In genomic region chr6:7115452-7116223, GRCh38 we compare ENCODE assay signal across 10 cellular contexts. TPM values are rescaled to one million over a fixed set of nuclear protein-coding genes. Genes with fewer than 3 reads are reported as not detected.
DNase-seq lines count a peak whose midpoint lies in the region; ATAC-seq, FAIRE-seq and TF ChIP-seq lines count a peak whose summit lies in the region.
"Had no signal": no experiment of that assay in that cellular context is flagged by ENCODE, and none has a peak within 500 bp of the region (broad histone marks: within the 10 kb centered on the region; RNA-seq: fewer than 3 reads in every experiment).

No MANE protein-coding gene starts in this region.

- BruUV-seq in MCF 10A (replicated peaks; lab: Mats Ljungman, UMichigan) (no TSS peak), mammary epithelial cell (replicated peaks; lab: Mats Ljungman, UMichigan) (no TSS peak)

- CTCF ChIA-PET in MCF 10A (lab: Yijun Ruan, JAX), result interaction anchor here (0.7 kb wide), 1 partner anchor 385 kb away, joined by 3 read pairs; no protein-coding TSS in a partner anchor
- CTCF ChIA-PET in mammary epithelial cell (lab: Charles Lee; ENCODE audit: low non-redundant PET), result no interaction called here
- CTCF ChIA-PET in H1 (lab: Charles Lee; ENCODE audit: partially characterized antibody), result interaction anchor here (0.7 to 1.6 kb wide), 3 partner anchors 17 to 126 kb away, joined by 3 to 4 read pairs (median 3); no protein-coding TSS in a partner anchor

- ATAC-seq in naive B cell (ENCODE audit: low read depth in 2 of 2) (no peak), aorta (ENCODE audit: low FRiP score) (peak; percentile 58)

- H3K23ac ChIP-seq in H1 (ENCODE audit: insufficient read length), result no peak overlapping the region

- no peak for TF ChIP-seq POLR2A in H1 (IDR thresholded peaks at IDR 0.05; ENCODE audit: control extremely low read depth in 1 of 2, low read depth in 2 of 2, low read length in 2 of 2)

- no peak overlapping the region for H4K91ac ChIP-seq in H1 (replicated peaks; ENCODE audit: insufficient read length, low read length)

- H3K27ac ChIP-seq in mammary epithelial cell (ENCODE audit: insufficient read depth, low read depth, low read length) (no peak overlapping the region), H1 (ENCODE audit: low read depth, low read length) (no peak overlapping the region), aorta (ENCODE audit: low read depth in 1 of 2, low read length in 2 of 2) (peak overlapping the region in 1 of 2 donors; percentile 21)

- H2BK20ac ChIP-seq in H1 (ENCODE audit: low read length), result 0 out of 2 replicates have a peak overlapping the region, but pooled peaks have one; percentile 13

- H3K27me3 ChIP-seq in mammary epithelial cell (ENCODE audit: insufficient read depth, low read length) (no peaks in the 10 kb centered on the region), H1 (replicated peaks in 1 of 4; ENCODE audit: control insufficient read depth in 3 of 4, extremely low read depth in 1 of 4, insufficient read depth in 3 of 4, low read length in 3 of 4) (peaks cover 0 to 8% (median under 1%) of the 10 kb centered on the region in 4 experiments; a peak in 4 of 7 replicates), aorta (ENCODE audit: control insufficient read depth in 1 of 2, insufficient read depth in 2 of 2, low read length in 1 of 2) (no peaks in the 10 kb centered on the region)

- no peaks in the 10 kb centered on the region for H3K36me3 ChIP-seq in mammary epithelial cell (ENCODE audit: insufficient read depth, low read length)
- no peaks in the 10 kb centered on the region for H3K36me3 ChIP-seq in H1 (ENCODE audit: control insufficient read depth in 2 of 4, insufficient read depth in 4 of 4, low read length in 3 of 4)
- H3K36me3 ChIP-seq in aorta (ENCODE audit: control insufficient read depth in 1 of 2, insufficient read depth in 2 of 2, low read length in 1 of 2), result no peaks in the 10 kb centered on the region

- H2BK12ac ChIP-seq in H1 (ENCODE audit: low read depth, low read length), result no peak overlapping the region

- H4K5ac ChIP-seq in H1 (ENCODE audit: insufficient read length, low read depth, low read length), result no peak overlapping the region

- H3K4me1 ChIP-seq in mammary epithelial cell (ENCODE audit: insufficient read depth, low read length) (peaks cover 23% of the 10 kb centered on the region), H1 (replicated peaks in 1 of 4; ENCODE audit: control insufficient read depth in 3 of 4, insufficient read depth in 4 of 4, low read length in 3 of 4) (peaks cover 4 to 16% (median 14%) of the 10 kb centered on the region in 4 experiments), aorta (ENCODE audit: control insufficient read depth in 1 of 2, insufficient read depth in 2 of 2, low read length in 2 of 2) (peaks cover 4 to 6% of the 10 kb centered on the region in 2 donors)

- H3K9me3 Mint-ChIP-seq in MCF 10A (ENCODE audit: unreplicated experiment), result no peaks in the 10 kb centered on the region
- no peaks in the 10 kb centered on the region for H3K9me3 Mint-ChIP-seq in naive B cell
- no peaks in the 10 kb centered on the region for H3K9me3 Mint-ChIP-seq in T-helper 2 cell treated with Interferon-gamma antibody and Interleukin-4, amounts not matched to agents 5 μg/mL and 100 μg/mL, for 36 hours

- peaks cover 10% of the 10 kb centered on the region for H3K79me1 ChIP-seq in H1 (ENCODE audit: low read depth, low read length)

- H3K14ac ChIP-seq in H1 (ENCODE audit: insufficient read length), result no peak overlapping the region

- H3K9ac ChIP-seq in mammary epithelial cell (ENCODE audit: insufficient read depth, low read length), result no peak overlapping the region
- H3K9ac ChIP-seq in H1 (replicated peaks in 1 of 4; ENCODE audit: extremely low read depth in 1 of 4, low read depth in 3 of 4, low read length in 3 of 4), result no peak overlapping the region

- no peak overlapping the region for H2BK15ac ChIP-seq in H1 (ENCODE audit: low read length)

- TF ChIP-seq CTCF in MCF 10A (IDR thresholded peaks at IDR 0.05; ENCODE audit: unreplicated experiment), result no peak
- no peak for TF ChIP-seq CTCF in mammary epithelial cell (conservative IDR thresholded peaks at IDR 0.05 in 1 of 2, IDR thresholded peaks at IDR 0.05 in 1 of 2; ENCODE audit: extremely low read depth in 1 of 2, insufficient read depth in 1 of 2, low read depth in 1 of 2, low read length in 2 of 2)
- no peak for TF ChIP-seq CTCF in H1 (IDR thresholded peaks at IDR 0.05; ENCODE audit: control extremely low read depth in 1 of 3, insufficient read depth in 1 of 3, low read depth in 1 of 3, low read length in 3 of 3)
- no peak for TF ChIP-seq CTCF in GM10266 (IDR thresholded peaks at IDR 0.05; ENCODE audit: control insufficient read depth, insufficient read depth, low read depth, missing control alignments)

- 76% methylated on average over 13 of the region's 15 CpGs for WGBS in mammary epithelial cell (ENCODE audit: low coverage, missing lambda C conversion rate)
- WGBS in H1 (ENCODE audit: extremely low coverage in 1 of 2, insufficient coverage in 1 of 2, insufficient read length in 1 of 2, insufficient replicate concordance in 2 of 2, low coverage in 1 of 2, low lambda C conversion rate in 2 of 2, missing lambda C conversion rate in 1 of 2), 2 experiments, result 86% methylated on average over 14 of the region's 15 CpGs; no CpG with 5 or more reads in 1 of the 2 experiments
- 43 to 50% methylated on average over 15 of the region's 15 CpGs for WGBS in aorta, 2 donors

- dilution Hi-C loops in mammary epithelial cell (cut with HindIII; ENCODE audit: low sequenced_read_pairs), result no loop called here

- POLR2A ChIA-PET in MCF 10A (lab: Yijun Ruan, JAX) (interaction anchor here (1.1 to 9.2 kb wide), 7 partner anchors 8 to 200 kb away, joined by 3 to 105 read pairs (median 6); partner anchors contain the start of gene RREB1), H1 (lab: Charles Lee; ENCODE audit: partially characterized antibody) (interaction anchor here (1.2 to 1.5 kb wide), 3 partner anchors 19 to 27 kb away, joined by 3 to 4 read pairs (median 3); no protein-coding TSS in a partner anchor)

- in situ Hi-C loops in mammary epithelial cell (cut with MboI; ENCODE audit: low sequenced_read_pairs in 2 of 2), result no loop called here

- FAIRE-seq in H1 (lab: Jason Lieb, UNC), result no peak

- DNase-seq in MCF 10A (ENCODE audit: unreplicated experiment), result no peak
- DNase-seq in mammary epithelial cell, result no peak
- no peak for DNase-seq in H1 (ENCODE audit: low read depth in 1 of 2, low spot score in 2 of 2)
- no peak for DNase-seq in naive B cell
- DNase-seq in aorta, result no peak
- DNase-seq in GM10266 (ENCODE audit: extremely low spot score), result no peak
- DNase-seq in T-helper 2 cell treated with Interferon-gamma antibody and Interleukin-4, amounts not matched to agents 5 μg/mL and 100 μg/mL, for 36 hours (ENCODE audit: low spot score), result no peak
- DNase-seq in hypothalamus (lab: John Stamatoyannopoulos, UW), result no peak
- DNase-seq: AML-193, Karpas-422 had no signal

- H3K4me3 ChIP-seq in mammary epithelial cell (replicated peaks in 1 of 3; ENCODE audit: insufficient read depth in 1 of 3, low read depth in 2 of 3, low read length in 3 of 3), result no peak overlapping the region
- H3K4me3 ChIP-seq in H1 (ENCODE audit: extremely low read depth in 1 of 4, insufficient read depth in 2 of 4, low read depth in 3 of 4, low read length in 4 of 4), result no peak overlapping the region
- H3K4me3 ChIP-seq in aorta (ENCODE audit: low read length in 2 of 2), result no peak overlapping the region

- TF ChIP-seq RAD21 in H1 (IDR thresholded peaks at IDR 0.05 in 1 of 2, conservative IDR thresholded peaks at IDR 0.05 in 1 of 2; ENCODE audit: low read depth in 2 of 2, low read length in 2 of 2), result no peak

- no peak overlapping the region for H3K4me2 ChIP-seq in mammary epithelial cell (ENCODE audit: insufficient read depth, low read depth, low read length)
- no peak overlapping the region for H3K4me2 ChIP-seq in H1 (ENCODE audit: insufficient read depth in 1 of 2, low read depth in 2 of 2, low read length in 2 of 2)

- peaks cover 5% of the 10 kb centered on the region for H3K36me3 Mint-ChIP-seq in MCF 10A (ENCODE audit: insufficient read depth, unreplicated experiment)
- no peaks in the 10 kb centered on the region for H3K36me3 Mint-ChIP-seq in naive B cell
- peaks cover 17% of the 10 kb centered on the region for H3K36me3 Mint-ChIP-seq in T-helper 2 cell treated with Interferon-gamma antibody and Interleukin-4, amounts not matched to agents 5 μg/mL and 100 μg/mL, for 36 hours (ENCODE audit: low read depth)

- no peak overlapping the region for H3K56ac ChIP-seq in H1 (replicated peaks; ENCODE audit: insufficient read length, low read depth, low read length)

- H4K20me1 ChIP-seq in mammary epithelial cell (ENCODE audit: insufficient read depth, low read length) (peaks cover 2% of the 10 kb centered on the region), H1 (replicated peaks in 1 of 2; ENCODE audit: control insufficient read depth in 1 of 2, insufficient read depth in 2 of 2, low read length in 2 of 2) (peaks cover 17 to 18% of the 10 kb centered on the region in 2 experiments)

- no peak overlapping the region for H4K8ac ChIP-seq in H1 (ENCODE audit: extremely low read depth, insufficient read depth, low read length)

- H3K9me3 ChIP-seq in mammary epithelial cell (replicated peaks; ENCODE audit: insufficient read depth, low read length) (no peaks in the 10 kb centered on the region), H1 (ENCODE audit: insufficient read depth in 2 of 2, low read depth in 1 of 2, low read length in 1 of 2) (no peaks in the 10 kb centered on the region), aorta (ENCODE audit: control insufficient read depth, low read length) (no peaks in the 10 kb centered on the region)

- H2AFZ ChIP-seq in mammary epithelial cell (ENCODE audit: low read depth, low read length) (no peak overlapping the region), H1 (ENCODE audit: low read length) (no peak overlapping the region)

- intact Hi-C loops in MCF 10A (cut with micrococcal nuclease) (no loop called here), mammary epithelial cell (cut with micrococcal nuclease) (loop anchor here (2.0 to 10.0 kb wide), 2 partner anchors 13 to 441 kb away; no protein-coding TSS in a partner anchor), aorta (cut with DNase I) (no loop called here)

- H3K18ac ChIP-seq in H1 (ENCODE audit: extremely low read depth, low read length), result no peak overlapping the region

- 0 out of 2 replicates have a peak, but pooled peaks cover 3% of the 10 kb centered on the region for H3K23me2 ChIP-seq in H1 (ENCODE audit: low read depth, low read length)

- H2AK5ac ChIP-seq in H1 (ENCODE audit: low read depth, low read length), result peak overlapping the region; percentile 42; the same call in 1 of the 2 replicates

- peak overlapping the region; percentile 80; the same call in 1 of the 2 replicates for H2BK5ac ChIP-seq in H1 (ENCODE audit: low read depth, low read length)

- H3K79me2 ChIP-seq in mammary epithelial cell (ENCODE audit: insufficient read depth, low read length) (peaks cover 100% of the 10 kb centered on the region), H1 (ENCODE audit: control insufficient read depth in 1 of 2, insufficient read depth in 2 of 2, low read length in 2 of 2) (peaks cover 5 to 94% of the 10 kb centered on the region in 2 experiments; a peak in 3 of 4 replicates)

- H3K27ac Mint-ChIP-seq in MCF 10A (ENCODE audit: low read depth, unreplicated experiment) (peak overlapping the region; percentile 49), naive B cell (peak overlapping the region; percentile 18 to 93 (median 87))
- no peak overlapping the region for H3K27ac Mint-ChIP-seq in T-helper 2 cell treated with Interferon-gamma antibody and Interleukin-4, amounts not matched to agents 5 μg/mL and 100 μg/mL, for 36 hours

- H3K4ac ChIP-seq in H1 (replicated peaks; ENCODE audit: insufficient read length, low read depth, low read length), result no peak overlapping the region

- no peaks in the 10 kb centered on the region for H3K27me3 Mint-ChIP-seq in MCF 10A (ENCODE audit: insufficient read depth, unreplicated experiment)
- H3K27me3 Mint-ChIP-seq in naive B cell, result no peaks in the 10 kb centered on the region
- H3K27me3 Mint-ChIP-seq in T-helper 2 cell treated with Interferon-gamma antibody and Interleukin-4, amounts not matched to agents 5 μg/mL and 100 μg/mL, for 36 hours (ENCODE audit: low read depth), result no peaks in the 10 kb centered on the region

- no peak overlapping the region for H2BK120ac ChIP-seq in H1 (replicated peaks; ENCODE audit: low read depth, low read length)

- H3K4me1 Mint-ChIP-seq in MCF 10A (ENCODE audit: insufficient read depth, unreplicated experiment) (peaks cover 35% of the 10 kb centered on the region), naive B cell (peaks cover 43 to 86% (median 66%) of the 10 kb centered on the region in 3 donors)
- peaks cover 53% of the 10 kb centered on the region for H3K4me1 Mint-ChIP-seq in T-helper 2 cell treated with Interferon-gamma antibody and Interleukin-4, amounts not matched to agents 5 μg/mL and 100 μg/mL, for 36 hours (ENCODE audit: low read depth)

- no peak for TF ChIP-seq EP300 in H1 (IDR thresholded peaks at IDR 0.05; ENCODE audit: borderline replicate concordance in 1 of 2, low read depth in 2 of 2, low read length in 2 of 2)

- no peak overlapping the region for H3K4me3 Mint-ChIP-seq in MCF 10A (ENCODE audit: unreplicated experiment)
- peak overlapping the region in 3 of 8 donors; percentile 33 to 44 (median 40) for H3K4me3 Mint-ChIP-seq in naive B cell
- H3K4me3 Mint-ChIP-seq in T-helper 2 cell treated with Interferon-gamma antibody and Interleukin-4, amounts not matched to agents 5 μg/mL and 100 μg/mL, for 36 hours, result no peak overlapping the region

RNA-seq across cellular contexts. Expression of gene RREB1, which starts 7.9 kb away (rescaled TPM):
- total RNA-seq in MCF 10A (2022) (51.8 and 53.5 TPM in 2 replicates), mammary epithelial cell (10 to 100 TPM; 25.3 to 39.3 TPM), aorta (10 to 100 TPM; 30.7 to 44.7 TPM)
- polyA plus RNA-seq in mammary epithelial cell (3.7 TPM), H1 (2011; rRNA removed) (3.9 and 5.6 TPM in 2 replicates), naive B cell (ENCODE audit: low read depth in 6 of 6) (1 to 10 TPM; 1.5 to 9.9 (median 5.2) TPM), aorta (1 to 10 TPM; 3.5 to 4.9 TPM)
- 77.1 TPM for polyA minus RNA-seq in mammary epithelial cell
- 30.9 and 34.7 TPM in 2 replicates for total RNA-seq in H1 (2021; fragmentation: NEBNext Ultra II Directional; extraction: Animal tissue kit (Norgen Biotek cat#: 25700))
- 3.5 TPM for polyA plus RNA-seq in H1 (2011; cell fraction: cytosol; rRNA removed)
- polyA plus RNA-seq in H1 (2011; cell fraction: nucleus; rRNA removed), result 13.6 TPM
- polyA plus RNA-seq in H1 (2012, experiment 1 of 2), result 11.3 to 15.9 TPM (median 12.9 TPM) in 4 replicates
- 5.0 TPM for polyA plus RNA-seq in H1 (2012, experiment 2 of 2)
- 10.9 TPM for polyA plus RNA-seq in H1 (2013, experiment 1 of 2)
- polyA plus RNA-seq in H1 (2013, experiment 2 of 2), result 10.1 TPM
- 19.3 and 22.7 TPM in 2 replicates for polyA minus RNA-seq in H1 (2011; rRNA and poly(A)+ RNA removed)
- 17.1 TPM for polyA minus RNA-seq in H1 (2011; cell fraction: cytosol; rRNA and poly(A)+ RNA removed)
- polyA minus RNA-seq in H1 (2011; cell fraction: nucleus; rRNA and poly(A)+ RNA removed), result 21.1 TPM
